In the genomic region with DNA sequence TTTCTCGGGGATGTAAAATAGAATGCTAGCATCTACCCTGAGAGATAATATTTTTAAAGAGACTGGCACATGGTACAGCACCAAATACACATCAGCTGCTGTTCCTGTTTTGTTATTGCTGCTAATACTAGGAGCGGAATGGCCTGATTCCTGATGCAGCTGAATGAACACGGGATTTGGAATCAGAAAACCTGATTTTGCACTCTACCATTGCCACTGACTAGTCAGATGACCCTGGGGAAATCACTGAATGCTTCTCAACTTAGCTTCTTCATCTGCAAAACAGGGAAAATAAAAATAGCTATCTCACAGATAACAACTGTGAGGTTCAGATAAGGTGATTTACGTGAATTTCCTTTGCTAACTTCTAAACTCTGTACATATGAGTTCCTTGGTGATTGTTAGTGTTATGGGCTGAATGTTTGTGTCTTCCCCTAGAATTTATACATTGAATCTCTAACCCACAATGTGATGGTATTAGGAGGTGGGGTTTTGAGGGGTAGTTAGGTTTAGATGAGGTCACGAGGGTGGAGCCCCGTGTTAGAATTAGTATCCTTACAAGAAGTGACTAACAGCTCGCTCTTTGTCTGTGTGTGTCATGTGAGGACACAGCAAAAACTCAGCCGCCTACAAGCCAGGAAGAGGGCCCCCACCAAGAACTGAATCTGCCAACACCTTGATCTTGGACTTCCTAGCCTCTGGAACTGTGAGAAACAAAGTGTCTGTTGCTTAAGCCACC, we compare ENCODE assay signal across 9 cellular contexts. TPM values are rescaled to one million over a fixed set of nuclear protein-coding genes. Genes with fewer than 3 reads are reported as not detected.
A peak's percentile ranks its signal among the peaks of the same experiment; 100 is the strongest.
DNase-seq lines count a peak whose midpoint lies in the region; ATAC-seq and TF ChIP-seq lines count a peak whose summit lies in the region.
"Had no signal": no experiment of that assay in that cellular context is flagged by ENCODE, and none has a peak within 500 bp of the region (broad histone marks: within the 10 kb centered on the region; RNA-seq: fewer than 3 reads in every experiment).

No MANE protein-coding gene starts in this region.

- H3K36me3 Mint-ChIP-seq in activated T-cell treated with anti-CD3 and anti-CD28 coated beads, Interleukin-2, amount 50 U/mL, for 72 hours (ENCODE audit: insufficient read depth in 2 of 2): peaks cover 0 to 2% of the 10 kb centered on the region in 2 donors

- peaks cover 100% of the 10 kb centered on the region for H3K4me1 Mint-ChIP-seq in activated T-cell treated with anti-CD3 and anti-CD28 coated beads, Interleukin-2, amount 50 U/mL, for 72 hours (ENCODE audit: low read depth)

- no peaks in the 10 kb centered on the region for H3K27me3 Mint-ChIP-seq in activated T-cell treated with anti-CD3 and anti-CD28 coated beads, Interleukin-2, amount 50 U/mL, for 72 hours (ENCODE audit: low read depth)

- H3K27ac Mint-ChIP-seq in activated T-cell treated with anti-CD3 and anti-CD28 coated beads, Interleukin-2, amount 50 U/mL, for 72 hours: peak overlapping the region; percentile 99

- H3K9me3 ChIP-seq in cardiac muscle cell (ENCODE audit: low read depth): no peaks in the 10 kb centered on the region
- H3K9me3 ChIP-seq: SJSA1 had no signal

- H3K36me3 ChIP-seq in cardiac muscle cell: no peaks in the 10 kb centered on the region
- H3K36me3 ChIP-seq: SJSA1 had no signal

- no peak overlapping the region for H3K27ac ChIP-seq in cardiac muscle cell
- H3K27ac ChIP-seq: SJSA1 had no signal

- peaks cover 23% of the 10 kb centered on the region for H3K4me1 ChIP-seq in cardiac muscle cell (ENCODE audit: low read depth)

- no peaks in the 10 kb centered on the region for H3K9me3 Mint-ChIP-seq in activated T-cell treated with anti-CD3 and anti-CD28 coated beads, Interleukin-2, amount 50 U/mL, for 72 hours

- no peak overlapping the region for H3K4me3 ChIP-seq in cardiac muscle cell
- H3K4me3 ChIP-seq: SJSA1 had no signal

- DNase-seq in T follicular helper cell (ENCODE audit: low read depth) (peak; percentile 74), cardiac muscle cell (ENCODE audit: low read depth in 1 of 2, low spot score in 1 of 2) (peak; percentile 12 to 77), SHP77 (lab: John Stamatoyannopoulos, UW) (no peak), glomerular visceral epithelial cell (ENCODE audit: extremely low spot score) (no peak)
- peak; percentile 75 to 83 for DNase-seq in activated T-cell treated with anti-CD3 and anti-CD28 coated beads, Interleukin-2, amount 50 U/mL, for 72 hours
- peak; percentile 51 for DNase-seq in stimulated activated CD8-positive, alpha-beta memory T cell treated with anti-CD3 and anti-CD28 coated beads, Interleukin-12 subunit alpha, Interleukin-12 subunit beta, amount 100 ng/mL, for 1 hour (ENCODE audit: low read depth)

- ATAC-seq in activated T-cell treated with anti-CD3 and anti-CD28 coated beads, Interleukin-2, amount 50 U/mL, for 72 hours (replicated peaks in 1 of 2): peak; percentile 44 to 45
- ATAC-seq in HG02623 (IDR thresholded peaks at IDR 0.05; ENCODE audit: unreplicated experiment): no peak
- ATAC-seq in HG03565 (IDR thresholded peaks at IDR 0.05; ENCODE audit: unreplicated experiment): no peak

- peak overlapping the region; percentile 85 to 87 for H3K4me3 Mint-ChIP-seq in activated T-cell treated with anti-CD3 and anti-CD28 coated beads, Interleukin-2, amount 50 U/mL, for 72 hours

- TF ChIP-seq CTCF in cardiac muscle cell (IDR thresholded peaks at IDR 0.05; ENCODE audit: low read depth, low read length): no peak

- no peaks in the 10 kb centered on the region for H3K27me3 ChIP-seq in cardiac muscle cell
- H3K27me3 ChIP-seq: SJSA1 had no signal

RNA-seq across cellular contexts. Expression of a gene that starts 24.9 kb away (rescaled TPM):
- 10 to 100 TPM; 33.1 to 36.7 TPM for total RNA-seq in activated T-cell treated with anti-CD3 and anti-CD28 coated beads, Interleukin-2, amount 50 U/mL, for 72 hours
- total RNA-seq in cardiac muscle cell: 3.4 and 4.3 TPM in 2 replicates
- 2.3 and 6.5 TPM in 2 replicates for polyA plus RNA-seq in cardiac muscle cell

Comparison
In these comparisons a context has a peak if more than half of its experiments do, and no peak if none do; other contexts are left out.
1. DNase-seq: peak in T follicular helper cell (single experiment), activated T-cell treated with anti-CD3 and anti-CD28 coated beads, Interleukin-2, amount 50 U/mL, for 72 hours (2 of 2), cardiac muscle cell (2 of 2) and stimulated activated CD8-positive, alpha-beta memory T cell treated with anti-CD3 and anti-CD28 coated beads, Interleukin-12 subunit alpha, Interleukin-12 subunit beta, amount 100 ng/mL, for 1 hour (single experiment); none in SHP77 (0 of 2) and glomerular visceral epithelial cell (single experiment).
2. ATAC-seq: peak in activated T-cell treated with anti-CD3 and anti-CD28 coated beads, Interleukin-2, amount 50 U/mL, for 72 hours (2 of 2); none in HG02623 (single experiment) and HG03565 (single experiment).